In genomic region chr15:57706405-57707209, GRCh38 we compare ENCODE assay signal across 1 cellular context.
TF ChIP-seq lines count a peak whose summit lies in the region.

Gene POLR2M (plus strand): TSS chr15:57706714. CDS start chr15:57706843, 129 bp downstream.

TF ChIP-seq in H1, 55 proteins besides CTCF, POLR2A, EP300 and RAD21 (continued from another document):
- no peak for TF ChIP-seq CHD7 (IDR thresholded peaks at IDR 0.05; ENCODE audit: insufficient replicate concordance, low read length)
- no peak for TF ChIP-seq RXRA (IDR thresholded peaks at IDR 0.05; ENCODE audit: insufficient read depth, low read depth, low read length)
- TF ChIP-seq CREB1 (IDR thresholded peaks at IDR 0.05): peak; percentile 96
- TF ChIP-seq GTF2F1 (IDR thresholded peaks at IDR 0.05; ENCODE audit: borderline replicate concordance, low read depth, low read length): no peak
- no peak for TF ChIP-seq ZNF274 (IDR thresholded peaks at IDR 0.05; ENCODE audit: borderline replicate concordance, extremely low read depth, low read length)
- TF ChIP-seq USF2 (IDR thresholded peaks at IDR 0.05; ENCODE audit: low read length): no peak
- peak; percentile 97 for TF ChIP-seq YY1 (IDR thresholded peaks at IDR 0.05; ENCODE audit: low read depth, low read length)
- TF ChIP-seq NANOG (IDR thresholded peaks at IDR 0.05; ENCODE audit: insufficient read depth, low read depth, low read length, poor library complexity, severe bottlenecking): no peak
- peak; percentile 46 for TF ChIP-seq SAP30 (IDR thresholded peaks at IDR 0.05; ENCODE audit: insufficient read depth, insufficient replicate concordance, low read length)
- peak; percentile 30; the same call in 1 of the 2 replicates for TF ChIP-seq TCF12 (IDR thresholded peaks at IDR 0.05; ENCODE audit: low read depth, low read length)
- TF ChIP-seq FOSL1 (IDR thresholded peaks at IDR 0.05; ENCODE audit: insufficient read depth, low read depth, low read length): no peak
- peak; percentile 90 for TF ChIP-seq TAF1 (IDR thresholded peaks at IDR 0.05; ENCODE audit: low read depth, low read length)
- TF ChIP-seq SP2 (IDR thresholded peaks at IDR 0.05; ENCODE audit: low read length): no peak
- TF ChIP-seq SRF (IDR thresholded peaks at IDR 0.05; ENCODE audit: low read depth, low read length): no peak
- TF ChIP-seq E2F6 (IDR thresholded peaks at IDR 0.05): peak; percentile 99
- no peak for TF ChIP-seq TAF7 (optimal IDR thresholded peaks at IDR 0.05; ENCODE audit: borderline replicate concordance, low read depth, low read length)
- TF ChIP-seq POU5F1 (IDR thresholded peaks at IDR 0.05; ENCODE audit: low read depth, low read length): no peak
- no peak for TF ChIP-seq CTBP2 (IDR thresholded peaks at IDR 0.05; ENCODE audit: borderline replicate concordance, insufficient read depth, insufficient read length, low read length)
- no peak for TF ChIP-seq HDAC6 (IDR thresholded peaks at IDR 0.05; ENCODE audit: low read depth, low read length)
- TF ChIP-seq RFX5 (IDR thresholded peaks at IDR 0.05; ENCODE audit: borderline replicate concordance, low read depth, low read length): no peak
- peak; percentile 74 for TF ChIP-seq KDM4A (IDR thresholded peaks at IDR 0.05; ENCODE audit: low read depth, low read length, severe bottlenecking)
- TF ChIP-seq CBX8 (IDR thresholded peaks at IDR 0.05; ENCODE audit: borderline replicate concordance, low read depth, low read length): no peak
- TF ChIP-seq CEBPB (IDR thresholded peaks at IDR 0.05; ENCODE audit: low read depth, low read length): peak; percentile 48; the same call in 1 of the 2 replicates
- no peak for TF ChIP-seq RNF2 (IDR thresholded peaks at IDR 0.05; ENCODE audit: borderline replicate concordance, low read depth, low read length, missing control alignments, poor library complexity, severe bottlenecking)
- no peak for TF ChIP-seq CBX5 (IDR thresholded peaks at IDR 0.05; ENCODE audit: low read depth, low read length)
- TF ChIP-seq CHD1 (IDR thresholded peaks at IDR 0.05; ENCODE audit: low read depth, low read length): no peak
- TF ChIP-seq SIRT6 (IDR thresholded peaks at IDR 0.05; ENCODE audit: low read length): no peak
- no peak for TF ChIP-seq SIX5 (IDR thresholded peaks at IDR 0.05; ENCODE audit: low read depth, low read length)
- TF ChIP-seq BACH1 (IDR thresholded peaks at IDR 0.05; ENCODE audit: low read length): no peak
- peak; percentile 50; the same call in 1 of the 2 replicates for TF ChIP-seq EGR1 (IDR thresholded peaks at IDR 0.05; ENCODE audit: borderline replicate concordance, low read depth, low read length)
- no peak for TF ChIP-seq ATF3 (IDR thresholded peaks at IDR 0.05; ENCODE audit: insufficient read depth, low read depth, low read length)
- TF ChIP-seq CHD2 (IDR thresholded peaks at IDR 0.05; ENCODE audit: low read length): no peak; the same call in 1 of the 2 replicates
- no peak for TF ChIP-seq SP1 (IDR thresholded peaks at IDR 0.05; ENCODE audit: low read depth, low read length)
- TF ChIP-seq NRF1 (IDR thresholded peaks at IDR 0.05; ENCODE audit: low read depth, low read length): no peak
- no peak for TF ChIP-seq TEAD4 (IDR thresholded peaks at IDR 0.05; ENCODE audit: low read depth, low read length)
- no peak for TF ChIP-seq JUN (IDR thresholded peaks at IDR 0.05; ENCODE audit: low read depth, low read length)
- TF ChIP-seq BRCA1 (IDR thresholded peaks at IDR 0.05; ENCODE audit: low read depth, low read length): no peak
- peak; percentile 73 for TF ChIP-seq KDM5A (IDR thresholded peaks at IDR 0.05; ENCODE audit: low read length)
- TF ChIP-seq RBBP5 (IDR thresholded peaks at IDR 0.05; ENCODE audit: borderline replicate concordance, low read depth, low read length): peak; percentile 94
- peak; percentile 68 for TF ChIP-seq POLR2AphosphoS5 (IDR thresholded peaks at IDR 0.05; ENCODE audit: low read depth, low read length)
- TF ChIP-seq GABPA (IDR thresholded peaks at IDR 0.05; ENCODE audit: borderline replicate concordance, insufficient read depth, low read length): peak; percentile 89
- TF ChIP-seq PHF8 (conservative IDR thresholded peaks at IDR 0.05; ENCODE audit: low read depth, low read length): peak; percentile 94
